35 cellular contexts compared by ENCODE assay signal in the genomic region with DNA sequence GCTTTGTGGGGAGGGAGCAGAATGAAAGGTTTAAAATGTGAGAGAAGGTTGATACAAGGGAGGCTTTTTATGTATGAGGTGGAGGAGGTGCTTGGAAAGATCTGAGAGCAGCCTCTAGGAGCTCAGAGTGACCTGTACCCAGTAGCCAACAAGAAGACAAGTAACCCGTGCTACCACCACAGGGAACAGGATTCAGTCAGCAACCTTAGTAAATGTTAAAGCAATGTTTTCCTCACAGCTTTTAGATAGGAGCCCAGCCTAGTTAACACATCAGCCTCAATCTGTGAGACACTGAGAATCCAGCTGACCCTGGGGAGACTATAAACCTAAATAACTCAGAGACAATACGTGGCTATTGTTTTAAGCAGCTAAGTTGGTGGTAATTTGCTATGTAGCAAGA.
DNase-seq lines count a peak whose midpoint lies in the region; ATAC-seq, FAIRE-seq and TF ChIP-seq lines count a peak whose summit lies in the region.
"Had no signal": no experiment of that assay in that cellular context is flagged by ENCODE, and none has a peak within 500 bp of the region (broad histone marks: within the 10 kb centered on the region; RNA-seq: fewer than 3 reads in every experiment).

No MANE protein-coding gene starts in this region.

- DNase-seq in HepG2 (ENCODE audit: low spot score) (no peak), right lobe of liver (no peak), endodermal cell (peak; percentile 61), mesendoderm (peak; percentile 77), aorta (no peak), NCI-H1092 treated with DMSO at 0.1 percent for 48 hours (lab: John Stamatoyannopoulos, UW) (no peak)
- DNase-seq: 8988T; ACHN; AML-193; BE2C; C1 segment of cervical spinal cord; Caco-2; Calu3; CD4-positive, alpha-beta memory T cell; CD4-positive, alpha-beta T cell; CD4-positive, CD25-positive, alpha-beta regulatory T cell; CD8-positive, alpha-beta memory T cell; CD8-positive, alpha-beta T cell; COR-L47; DMS 273 treated with DMSO at 0.1 percent for 48 hours; DMS153; DMS53; DMS79; DMS79 treated with DMSO at 0.1 percent for 48 hours; DND-41; EL had no signal

- H2BK5ac ChIP-seq in mesendoderm (ENCODE audit: low read length) = no peak overlapping the region

- no peak for TF ChIP-seq CTCF in HepG2 (CRISPR knock-in tag; IDR thresholded peaks at IDR 0.05)
- no peak for TF ChIP-seq CTCF in right lobe of liver (IDR thresholded peaks at IDR 0.05)
- TF ChIP-seq CTCF in endodermal cell (conservative IDR thresholded peaks at IDR 0.05) = no peak

- no peak overlapping the region for H2BK15ac ChIP-seq in mesendoderm (replicated peaks; ENCODE audit: low read depth)

- H3K56ac ChIP-seq in mesendoderm (ENCODE audit: low read length) = no peak overlapping the region

- H3K4me3 ChIP-seq in HepG2 (replicated peaks in 1 of 3; ENCODE audit: insufficient read depth in 1 of 3, low read depth in 2 of 3, low read length in 3 of 3) (no peak overlapping the region), right lobe of liver (no peak overlapping the region), endodermal cell (ENCODE audit: low read length) (no peak overlapping the region), mesendoderm (ENCODE audit: low read length) (no peak overlapping the region), aorta (ENCODE audit: low read length in 2 of 2) (no peak overlapping the region)
- H3K4me3 ChIP-seq: A549; BLaER1; BLaER1 treated with 17β-estradiol and CSF1 and Interleukin-3, amounts not matched to agents 10 nM and 100 nM had no signal

- H4K5ac ChIP-seq in mesendoderm (ENCODE audit: low read length) = no peak overlapping the region

- H3K9ac ChIP-seq in HepG2 (ENCODE audit: insufficient read depth, low read depth, low read length) (no peak overlapping the region), endodermal cell (ENCODE audit: extremely low read depth, low read length, poor library complexity, severe bottlenecking) (no peak overlapping the region), mesendoderm (ENCODE audit: low read length) (no peak overlapping the region)
- H3K9ac ChIP-seq: BLaER1; BLaER1 treated with 17β-estradiol and CSF1 and Interleukin-3, amounts not matched to agents 10 nM and 100 nM had no signal

- no peak overlapping the region for H3K4me2 ChIP-seq in HepG2 (ENCODE audit: low read depth, low read length)
- H3K4me2 ChIP-seq in mesendoderm (ENCODE audit: low read length) = no peak overlapping the region
- H3K4me2 ChIP-seq: A549; BLaER1; BLaER1 treated with 17β-estradiol and CSF1 and Interleukin-3, amounts not matched to agents 10 nM and 100 nM had no signal

- no peak for ATAC-seq in HepG2
- no peak for ATAC-seq in right lobe of liver
- no peak for ATAC-seq in aorta (ENCODE audit: low FRiP score)
- ATAC-seq: A549; CD8-positive, alpha-beta T cell had no signal

- TF ChIP-seq EP300 in HepG2 (IDR thresholded peaks at IDR 0.05; ENCODE audit: low read depth in 2 of 2, low read length in 2 of 2) (no peak), HepG2 (CRISPR knock-in tag; IDR thresholded peaks at IDR 0.05; ENCODE audit: borderline replicate concordance) (no peak)

- peak overlapping the region; percentile 45 for H3K27ac Mint-ChIP-seq in endodermal cell
- H3K27ac Mint-ChIP-seq: B cell; CD14-positive monocyte; CD4-positive, alpha-beta memory T cell; CD4-positive, alpha-beta T cell; CD4-positive, CD25-positive, alpha-beta regulatory T cell; CD8-positive, alpha-beta memory T cell; CD8-positive, alpha-beta T cell had no signal

- H3K9me3 ChIP-seq in HepG2 (ENCODE audit: low read length) (no peaks in the 10 kb centered on the region), right lobe of liver (peaks cover 0 to 4% (median 0%) of the 10 kb centered on the region in 4 donors), endodermal cell (ENCODE audit: control insufficient read depth, low read length) (peaks cover 19% of the 10 kb centered on the region), aorta (ENCODE audit: control insufficient read depth, low read length) (no peaks in the 10 kb centered on the region)
- H3K9me3 ChIP-seq: BE2C; BLaER1; BLaER1 treated with 17β-estradiol and CSF1 and Interleukin-3, amounts not matched to agents 10 nM and 100 nM; Caco-2 had no signal

- TF ChIP-seq POLR2A in HepG2 (IDR thresholded peaks at IDR 0.05; ENCODE audit: insufficient read depth in 1 of 2, low read depth in 2 of 2, low read length in 2 of 2) (no peak), right lobe of liver (IDR thresholded peaks at IDR 0.05) (no peak)

- no TSS peak for BruUV-seq in HepG2 (replicated peaks; lab: Mats Ljungman, UMichigan)

- peaks cover 19% of the 10 kb centered on the region for H3K4me1 Mint-ChIP-seq in endodermal cell
- H3K4me1 Mint-ChIP-seq: B cell; CD14-positive monocyte; CD4-positive, alpha-beta memory T cell; CD8-positive, alpha-beta memory T cell had no signal

- H3K36me3 ChIP-seq in HepG2 (replicated peaks in 1 of 2; ENCODE audit: control insufficient read depth in 1 of 2, insufficient read depth in 2 of 2, low read length in 2 of 2) (no peaks in the 10 kb centered on the region), right lobe of liver (no peaks in the 10 kb centered on the region), endodermal cell (ENCODE audit: control insufficient read depth, insufficient read depth, low read length) (no peaks in the 10 kb centered on the region), mesendoderm (ENCODE audit: control insufficient read depth, insufficient read depth, low read length) (no peaks in the 10 kb centered on the region), aorta (ENCODE audit: control insufficient read depth in 1 of 2, insufficient read depth in 2 of 2, low read length in 1 of 2) (no peaks in the 10 kb centered on the region)
- H3K36me3 ChIP-seq: BE2C; BLaER1; BLaER1 treated with 17β-estradiol and CSF1 and Interleukin-3, amounts not matched to agents 10 nM and 100 nM had no signal

- H3K27me3 Mint-ChIP-seq in endodermal cell (ENCODE audit: insufficient read depth) = peaks cover 79% of the 10 kb centered on the region
- H3K27me3 Mint-ChIP-seq: B cell; CD4-positive, alpha-beta memory T cell; CD4-positive, alpha-beta T cell; CD4-positive, CD25-positive, alpha-beta regulatory T cell had no signal

- no peaks in the 10 kb centered on the region; the same call in 1 of the 2 replicates for H4K20me1 ChIP-seq in HepG2 (ENCODE audit: insufficient read depth, low read length)
- H4K20me1 ChIP-seq: BLaER1; BLaER1 treated with 17β-estradiol and CSF1 and Interleukin-3, amounts not matched to agents 10 nM and 100 nM had no signal

- H3K4me3 Mint-ChIP-seq in endodermal cell = no peak overlapping the region
- H3K4me3 Mint-ChIP-seq: B cell; CD14-positive monocyte; CD4-positive, alpha-beta memory T cell; CD4-positive, alpha-beta T cell; CD4-positive, CD25-positive, alpha-beta regulatory T cell; CD8-positive, alpha-beta memory T cell; CD8-positive, alpha-beta T cell had no signal

- H3K79me2 ChIP-seq in HepG2 (ENCODE audit: insufficient read depth, low read length) (no peaks in the 10 kb centered on the region), mesendoderm (ENCODE audit: control insufficient read depth, insufficient read depth, low read length) (no peaks in the 10 kb centered on the region)

- H3K18ac ChIP-seq in mesendoderm (ENCODE audit: low read length) = no peak overlapping the region

- CTCF ChIA-PET in HepG2 (lab: Yijun Ruan, JAX; ENCODE audit: low intra/inter-chr PET ratio, low total read pairs) = no interaction called here

- H3K4me1 ChIP-seq in HepG2 (ENCODE audit: insufficient read depth, low read length) = peaks cover 12% of the 10 kb centered on the region
- H3K4me1 ChIP-seq in right lobe of liver = no peaks in the 10 kb centered on the region
- no peaks in the 10 kb centered on the region for H3K4me1 ChIP-seq in endodermal cell (ENCODE audit: control insufficient read depth, insufficient read depth, low read length)
- H3K4me1 ChIP-seq in mesendoderm (ENCODE audit: control insufficient read depth, low read depth, low read length) = no peaks in the 10 kb centered on the region
- no peaks in the 10 kb centered on the region for H3K4me1 ChIP-seq in aorta (ENCODE audit: control insufficient read depth in 1 of 2, insufficient read depth in 2 of 2, low read length in 2 of 2)
- H3K4me1 ChIP-seq: A549, BE2C, Caco-2 had no signal

- no peak overlapping the region for H2AK5ac ChIP-seq in mesendoderm (ENCODE audit: low read length)

- H2BK120ac ChIP-seq in mesendoderm (ENCODE audit: low read depth, low read length) = no peak overlapping the region

- no peak overlapping the region for H3K23ac ChIP-seq in mesendoderm (ENCODE audit: low read length)

- intact Hi-C loops in HepG2 (cut with micrococcal nuclease; ENCODE audit: unreplicated experiment) (no loop called here), right lobe of liver (cut with DNase I) (no loop called here), aorta (cut with DNase I) (no loop called here)

- H3K4ac ChIP-seq in mesendoderm (ENCODE audit: low read depth, low read length) = no peak overlapping the region

- no peaks in the 10 kb centered on the region for H3K36me3 Mint-ChIP-seq in endodermal cell (ENCODE audit: low read depth)
- H3K36me3 Mint-ChIP-seq: CD14-positive monocyte had no signal

- H4K8ac ChIP-seq in mesendoderm (ENCODE audit: low read depth, low read length) = no peak overlapping the region

- no peaks in the 10 kb centered on the region for H3K27me3 ChIP-seq in HepG2 (ENCODE audit: control insufficient read depth in 1 of 2, insufficient read depth in 2 of 2, low read length in 2 of 2)
- no peaks in the 10 kb centered on the region for H3K27me3 ChIP-seq in right lobe of liver
- H3K27me3 ChIP-seq in endodermal cell (ENCODE audit: control insufficient read depth, insufficient read depth, low read length, poor library complexity, severe bottlenecking) = peaks cover 37% of the 10 kb centered on the region
- no peaks in the 10 kb centered on the region for H3K27me3 ChIP-seq in mesendoderm (ENCODE audit: insufficient read depth, low read length, poor library complexity)
- H3K27me3 ChIP-seq in aorta (ENCODE audit: control insufficient read depth in 1 of 2, insufficient read depth in 2 of 2, low read length in 1 of 2) = no peaks in the 10 kb centered on the region
- H3K27me3 ChIP-seq: BE2C; BLaER1; BLaER1 treated with 17β-estradiol and CSF1 and Interleukin-3, amounts not matched to agents 10 nM and 100 nM had no signal

- in situ Hi-C loops in HepG2 (cut with HindIII; ENCODE audit: extremely low pct_ligation_motif_present, low pct_unique_long_range_greater_than_20kb) = no loop called here

- no peak for TF ChIP-seq RAD21 in HepG2 (CRISPR knock-in tag; IDR thresholded peaks at IDR 0.05)

- H3K27ac ChIP-seq in HepG2 (ENCODE audit: extremely low read length, insufficient read depth, low read length) (no peak overlapping the region), right lobe of liver (no peak overlapping the region), endodermal cell (ENCODE audit: low read depth, low read length) (no peak overlapping the region), mesendoderm (ENCODE audit: low read depth, low read length) (no peak overlapping the region), aorta (ENCODE audit: low read depth in 1 of 2, low read length in 2 of 2) (no peak overlapping the region)
- H3K27ac ChIP-seq: 22Rv1; A549; BLaER1; BLaER1 treated with 17β-estradiol and CSF1 and Interleukin-3, amounts not matched to agents 10 nM and 100 nM; C4-2B had no signal

- no peak overlapping the region for H2AFZ ChIP-seq in HepG2 (ENCODE audit: low read length)

- POLR2A ChIA-PET in HepG2 (lab: Yijun Ruan, JAX) = no interaction called here

- FAIRE-seq in HepG2 (lab: Jason Lieb, UNC) = peak; percentile 18
- FAIRE-seq: A204.1, A549, D721Med had no signal

- peaks cover 20% of the 10 kb centered on the region for H3K9me3 Mint-ChIP-seq in endodermal cell
- H3K9me3 Mint-ChIP-seq: CD4-positive, alpha-beta T cell had no signal

- no peaks in the 10 kb centered on the region for H3K79me1 ChIP-seq in mesendoderm (ENCODE audit: low read length)

- 62% methylated on average over 2 of the region's 2 CpGs for WGBS in HepG2 (ENCODE audit: low lambda C conversion rate)
- 86% methylated on average over 1 of the region's 2 CpGs for WGBS in right lobe of liver (ENCODE audit: insufficient coverage, low coverage, low lambda C conversion rate, missing lambda C conversion rate)
- 29 to 38% methylated on average over 1 to 2 of the region's 2 CpGs for whole genome bisulfite sequencing in endodermal cell (ENCODE audit: insufficient coverage in 1 of 2, insufficient read length in 1 of 2), 2 experiments
- no CpG with 5 or more reads among the region's 2 CpGs for WGBS in mesendoderm (ENCODE audit: extremely low coverage, insufficient coverage, low lambda C conversion rate)
- 94 to 95% methylated on average over 2 of the region's 2 CpGs for WGBS in aorta, 2 donors

Comparison
In these comparisons a context has a peak if more than half of its experiments do, and no peak if none do; other contexts are left out.
1. DNase-seq: peak in endodermal cell (single experiment) and mesendoderm (single experiment); none in HepG2 (single experiment), right lobe of liver (0 of 3), aorta (0 of 2) and NCI-H1092 treated with DMSO at 0.1 percent for 48 hours (single experiment).